In genomic region chr12:132954471-132955048, GRCh38 we compare ENCODE assay signal across 8 cellular contexts. TPM values are rescaled to one million over a fixed set of nuclear protein-coding genes. Genes with fewer than 3 reads are reported as not detected.
A peak's percentile ranks its signal among the peaks of the same experiment; 100 is the strongest.
DNase-seq lines count a peak whose midpoint lies in the region; ATAC-seq and TF ChIP-seq lines count a peak whose summit lies in the region.

No MANE protein-coding gene starts in this region.

- no peak overlapping the region for H3K14ac ChIP-seq in mesenchymal stem cell (ENCODE audit: low read length in 2 of 2)

- peaks cover 7 to 18% of the 10 kb centered on the region in 2 donors for H3K4me1 ChIP-seq in adrenal gland (replicated peaks in 1 of 2)
- H3K4me1 ChIP-seq in mesenchymal stem cell (ENCODE audit: control insufficient read depth, insufficient read depth, low read depth, low read length): peaks cover 4% of the 10 kb centered on the region
- H3K4me1 ChIP-seq in upper lobe of right lung: peaks cover 14% of the 10 kb centered on the region

- peak overlapping the region; percentile 96 for H3K9ac ChIP-seq in mesenchymal stem cell (ENCODE audit: low read length)

- CTCF ChIA-PET in activated naive CD4-positive, alpha-beta T cell treated with anti-CD3 and anti-CD28 coated beads, Interleukin-2, amount 10 ng/mL, durations not matched to agents 7 days and 5 days (lab: Charles Lee): interaction anchor here (1.0 kb wide), 1 partner anchor 227 kb away, joined by 3 read pairs; the partner anchor contains the start of gene ZNF268

- H3K4me1 Mint-ChIP-seq in activated naive CD4-positive, alpha-beta T cell treated with anti-CD3 and anti-CD28 coated beads, Interleukin-2, amount 10 ng/mL, durations not matched to agents 7 days and 5 days: peaks cover 26% of the 10 kb centered on the region

- H3K27ac Mint-ChIP-seq in activated naive CD4-positive, alpha-beta T cell treated with anti-CD3 and anti-CD28 coated beads, Interleukin-2, amount 10 ng/mL, durations not matched to agents 7 days and 5 days: peak overlapping the region; percentile 87

- no peak for DNase-seq in activated naive CD4-positive, alpha-beta T cell treated with anti-CD3 and anti-CD28 coated beads, Interleukin-2, amount 10 ng/mL, durations not matched to agents 7 days and 5 days
- DNase-seq in activated naive CD4-positive, alpha-beta T cell treated with anti-CD3 and anti-CD28 coated beads, Interleukin-2, amount 50 U/mL, for 16 hours: no peak
- peak in 1 of 7 donors; percentile 40 for DNase-seq in adrenal gland
- no peak for DNase-seq in mesenchymal stem cell
- no peak for DNase-seq in upper lobe of right lung
- no peak for DNase-seq in activated CD4-positive, CD25-positive, alpha-beta regulatory T cell treated with anti-CD3 and anti-CD28 coated beads, Interleukin-2, amount 50 U/mL, for 72 hours

- no peak overlapping the region for H4K91ac ChIP-seq in mesenchymal stem cell (ENCODE audit: low read length)

- H4K8ac ChIP-seq in mesenchymal stem cell (ENCODE audit: low read length): no peak overlapping the region

- H2AFZ ChIP-seq in mesenchymal stem cell (ENCODE audit: low read depth, low read length): no peak overlapping the region

- peak overlapping the region in 2 of 4 donors; percentile 54 to 94 for H3K4me3 ChIP-seq in adrenal gland
- peak overlapping the region in 1 of 2 experiments; percentile 97 for H3K4me3 ChIP-seq in mesenchymal stem cell (ENCODE audit: insufficient read depth in 1 of 2, low read depth in 1 of 2, low read length in 2 of 2)
- H3K4me3 ChIP-seq in upper lobe of right lung: peak overlapping the region; percentile 80

- TF ChIP-seq CTCF in adrenal gland (IDR thresholded peaks at IDR 0.05) (no peak), upper lobe of right lung (IDR thresholded peaks at IDR 0.05) (no peak)

- no peak overlapping the region for H2BK15ac ChIP-seq in mesenchymal stem cell (ENCODE audit: low read depth, poor library complexity, severe bottlenecking)

- H2BK12ac ChIP-seq in mesenchymal stem cell (ENCODE audit: low read length in 2 of 2): no peak overlapping the region

- no peak overlapping the region for H2AK5ac ChIP-seq in mesenchymal stem cell (ENCODE audit: low read length, severe bottlenecking)

- peaks cover 30% of the 10 kb centered on the region for H3K36me3 Mint-ChIP-seq in activated naive CD4-positive, alpha-beta T cell treated with anti-CD3 and anti-CD28 coated beads, Interleukin-2, amount 10 ng/mL, durations not matched to agents 7 days and 5 days

- H2BK120ac ChIP-seq in mesenchymal stem cell (ENCODE audit: low read depth, low read length): no peak overlapping the region

- no peak for ATAC-seq in upper lobe of right lung
- no peak for ATAC-seq in GM18502 (IDR thresholded peaks at IDR 0.05; ENCODE audit: poor library complexity, unreplicated experiment)
- no peak for ATAC-seq in HG03520 (IDR thresholded peaks at IDR 0.05; ENCODE audit: unreplicated experiment)

- H3K27me3 ChIP-seq in adrenal gland: no peaks in the 10 kb centered on the region
- no peaks in the 10 kb centered on the region for H3K27me3 ChIP-seq in mesenchymal stem cell (ENCODE audit: control insufficient read depth in 1 of 2, insufficient read depth in 1 of 2, low read length in 2 of 2)
- no peaks in the 10 kb centered on the region for H3K27me3 ChIP-seq in upper lobe of right lung

- intact Hi-C loops in adrenal gland (cut with DNase I): no loop called here
- intact Hi-C loops in upper lobe of right lung (cut with DNase I): no loop called here

- peak overlapping the region; percentile 94 for H3K4me3 Mint-ChIP-seq in activated naive CD4-positive, alpha-beta T cell treated with anti-CD3 and anti-CD28 coated beads, Interleukin-2, amount 10 ng/mL, durations not matched to agents 7 days and 5 days

- H3K23ac ChIP-seq in mesenchymal stem cell (ENCODE audit: low read length in 2 of 2): no peak overlapping the region

- no peak overlapping the region for H3K18ac ChIP-seq in mesenchymal stem cell (ENCODE audit: low read depth in 1 of 2, low read length in 2 of 2)

- H2BK5ac ChIP-seq in mesenchymal stem cell (ENCODE audit: low read depth, low read length, poor library complexity, severe bottlenecking): no peak overlapping the region

- WGBS in adrenal gland, 4 donors: 83 to 95% (median 86%) methylated on average over 14 of the region's 14 CpGs
- WGBS in mesenchymal stem cell: 94% methylated on average over 13 of the region's 14 CpGs

- no peak overlapping the region for H3K4ac ChIP-seq in mesenchymal stem cell (ENCODE audit: low read depth in 1 of 2, low read length in 2 of 2)

- peak overlapping the region in 3 of 5 donors; percentile 62 to 93 (median 90) for H3K27ac ChIP-seq in adrenal gland
- H3K27ac ChIP-seq in mesenchymal stem cell (ENCODE audit: low read length, poor library complexity, severe bottlenecking): no peak overlapping the region
- H3K27ac ChIP-seq in upper lobe of right lung: no peak overlapping the region

- H3K9me3 ChIP-seq in adrenal gland (replicated peaks in 1 of 3) (peaks cover 0 to 7% (median 0%) of the 10 kb centered on the region in 3 donors), mesenchymal stem cell (ENCODE audit: control insufficient read depth, low read length) (peaks cover 44% of the 10 kb centered on the region), upper lobe of right lung (peaks cover 7% of the 10 kb centered on the region)

- no peaks in the 10 kb centered on the region for H3K36me3 ChIP-seq in adrenal gland (replicated peaks in 1 of 2)
- H3K36me3 ChIP-seq in mesenchymal stem cell (ENCODE audit: control insufficient read depth in 1 of 2, insufficient read depth in 2 of 2, low read depth in 1 of 2, low read length in 2 of 2): peaks cover 26 to 36% of the 10 kb centered on the region in 2 experiments
- H3K36me3 ChIP-seq in upper lobe of right lung: no peaks in the 10 kb centered on the region

- no peak overlapping the region for H3K4me2 ChIP-seq in mesenchymal stem cell (ENCODE audit: low read length, poor library complexity, severe bottlenecking)

- H3K79me1 ChIP-seq in mesenchymal stem cell (replicated peaks; ENCODE audit: low read length, poor library complexity, severe bottlenecking): peaks cover 29% of the 10 kb centered on the region

- peaks cover 33% of the 10 kb centered on the region for H3K9me3 Mint-ChIP-seq in activated naive CD4-positive, alpha-beta T cell treated with anti-CD3 and anti-CD28 coated beads, Interleukin-2, amount 10 ng/mL, durations not matched to agents 7 days and 5 days

- H3K27me3 Mint-ChIP-seq in activated naive CD4-positive, alpha-beta T cell treated with anti-CD3 and anti-CD28 coated beads, Interleukin-2, amount 10 ng/mL, durations not matched to agents 7 days and 5 days: no peaks in the 10 kb centered on the region

- TF ChIP-seq POLR2A in adrenal gland (IDR thresholded peaks at IDR 0.05): no peak

RNA-seq across cellular contexts. Expression of gene ZNF605, which starts 1.5 kb away (rescaled TPM):
- total RNA-seq in adrenal gland (10 to 100 TPM in 3 of 8 donors, 1 to 10 TPM in 5; 3.7 to 16.3 (median 8.1) TPM), upper lobe of right lung (13.4 TPM)
- 10 to 100 TPM in 1 of 3 donors, 1 to 10 TPM in 2; 2.7 to 12.8 (median 6.3) TPM for polyA plus RNA-seq in adrenal gland
- polyA plus RNA-seq in mesenchymal stem cell (2013, experiment 1 of 2): 5.0 TPM
- 6.1 TPM for polyA plus RNA-seq in mesenchymal stem cell (2013, experiment 2 of 2)

RNA-seq across cellular contexts. Expression of gene ZNF26, which starts 31.6 kb away (rescaled TPM):
- total RNA-seq in adrenal gland (10 to 100 TPM in 4 of 8 donors, 1 to 10 TPM in 4; 1.1 to 13.4 (median 10.4) TPM), upper lobe of right lung (11.4 TPM)
- polyA plus RNA-seq in adrenal gland: 1 to 10 TPM; 2.9 to 5.0 (median 4.2) TPM
- polyA plus RNA-seq in mesenchymal stem cell (2013, experiment 1 of 2): 3.5 TPM
- polyA plus RNA-seq in mesenchymal stem cell (2013, experiment 2 of 2): 3.1 TPM

Comparison
In these comparisons a context has a peak if more than half of its experiments do, and no peak if none do; other contexts are left out.
1. H3K27ac ChIP-seq: peak in adrenal gland (3 of 5); none in mesenchymal stem cell (single experiment) and upper lobe of right lung (single experiment).